Comparison of ENCODE assay signal across 10 cellular contexts in genomic region chr22:29555065-29555644, GRCh38. TPM values are rescaled to one million over a fixed set of nuclear protein-coding genes. Genes with fewer than 3 reads are reported as not detected.
A peak's percentile ranks its signal among the peaks of the same experiment; 100 is the strongest.
DNase-seq lines count a peak whose midpoint lies in the region; ATAC-seq and TF ChIP-seq lines count a peak whose summit lies in the region.
"Had no signal": no experiment of that assay in that cellular context is flagged by ENCODE, and none has a peak within 500 bp of the region (broad histone marks: within the 10 kb centered on the region; RNA-seq: fewer than 3 reads in every experiment).

No MANE protein-coding gene starts in this region.

- H3K4me3 ChIP-seq in breast epithelium, result no peak overlapping the region
- no peak overlapping the region for H3K4me3 ChIP-seq in endodermal cell (ENCODE audit: low read length)

- 92 to 94% methylated on average over 2 to 4 of the region's 4 CpGs for WGBS in endodermal cell (ENCODE audit: insufficient coverage in 1 of 2, insufficient read length in 1 of 2), 2 experiments

- TF ChIP-seq CTCF in HFFc6 (IDR thresholded peaks at IDR 0.05) (no peak), breast epithelium (IDR thresholded peaks at IDR 0.05) (no peak), endodermal cell (conservative IDR thresholded peaks at IDR 0.05) (no peak)

- peak overlapping the region; percentile 82 for H3K27ac Mint-ChIP-seq in HFFc6
- H3K27ac Mint-ChIP-seq in endodermal cell, result no peak overlapping the region

- peaks cover 28% of the 10 kb centered on the region for H3K4me1 Mint-ChIP-seq in HFFc6 (ENCODE audit: low read depth)
- peaks cover 3% of the 10 kb centered on the region for H3K4me1 Mint-ChIP-seq in endodermal cell

- no peak for TF ChIP-seq POLR2A in breast epithelium (IDR thresholded peaks at IDR 0.05)

- H3K27ac ChIP-seq in breast epithelium (peak overlapping the region; percentile 85), endodermal cell (ENCODE audit: low read depth, low read length) (no peak overlapping the region)

- H3K9me3 Mint-ChIP-seq in HFFc6, result no peaks in the 10 kb centered on the region
- peaks cover 20% of the 10 kb centered on the region for H3K9me3 Mint-ChIP-seq in endodermal cell

- H3K4me1 ChIP-seq in breast epithelium (peaks cover 0 to 6% of the 10 kb centered on the region in 2 donors), endodermal cell (ENCODE audit: control insufficient read depth, insufficient read depth, low read length) (no peaks in the 10 kb centered on the region)

- intact Hi-C loops in breast epithelium (cut with DNase I; ENCODE audit: low total_unique reads), result no loop called here

- DNase-seq in AG20443 (ENCODE audit: low spot score) (peak; percentile 36), HFFc6 (peak; percentile 11), breast epithelium (ENCODE audit: low spot score in 2 of 2) (peak; percentile 47 to 76), midbrain (lab: John Stamatoyannopoulos, UW) (peak; percentile 64), endodermal cell (no peak), cerebellum (ENCODE audit: low spot score) (no peak), EL (no peak)
- DNase-seq: DMS153, NCI-H2227 treated with DMSO at 0.1 percent for 48 hours had no signal

- H3K27me3 Mint-ChIP-seq in HFFc6 (ENCODE audit: insufficient read depth), result no peaks in the 10 kb centered on the region; the same call in 1 of the 2 replicates
- H3K27me3 Mint-ChIP-seq in endodermal cell (ENCODE audit: insufficient read depth), result no peaks in the 10 kb centered on the region

- no peak overlapping the region for H3K9ac ChIP-seq in endodermal cell (ENCODE audit: extremely low read depth, low read length, poor library complexity, severe bottlenecking)

- H3K36me3 Mint-ChIP-seq in HFFc6 (ENCODE audit: low read depth) (peaks cover 27% of the 10 kb centered on the region), endodermal cell (ENCODE audit: low read depth) (peaks cover 61% of the 10 kb centered on the region)

- H3K9me3 ChIP-seq in breast epithelium, result no peaks in the 10 kb centered on the region
- H3K9me3 ChIP-seq in endodermal cell (ENCODE audit: control insufficient read depth, low read length), result peaks cover 11% of the 10 kb centered on the region

- ATAC-seq in HG03469 (IDR thresholded peaks at IDR 0.05; ENCODE audit: unreplicated experiment), result no peak

- no peak overlapping the region for H3K4me3 Mint-ChIP-seq in HFFc6
- H3K4me3 Mint-ChIP-seq in endodermal cell, result no peak overlapping the region

- H3K27me3 ChIP-seq in breast epithelium (no peaks in the 10 kb centered on the region), endodermal cell (ENCODE audit: control insufficient read depth, insufficient read depth, low read length, poor library complexity, severe bottlenecking) (no peaks in the 10 kb centered on the region)

- H3K36me3 ChIP-seq in breast epithelium (no peaks in the 10 kb centered on the region), endodermal cell (ENCODE audit: control insufficient read depth, insufficient read depth, low read length) (peaks cover 55% of the 10 kb centered on the region)

RNA-seq across cellular contexts. Expression of gene THOC5, which starts 1.6 kb away (rescaled TPM):
- total RNA-seq in HFFc6 (2021; fragmentation: NEBNext Ultra II Directional; extraction: Animal tissue kit (Norgen Biotek cat#: 25700)), result 10 to 100 TPM; 50.9 to 55.4 (median 53.0) TPM
- total RNA-seq in breast epithelium (10 to 100 TPM; 33.2 to 55.4 (median 48.0) TPM), endodermal cell (10 to 100 TPM; 61.1 to 89.7 TPM), cerebellum (36.9 TPM)
- 34.9 TPM for polyA plus RNA-seq in endodermal cell (2013, experiment 1 of 2)
- polyA plus RNA-seq in endodermal cell (2013, experiment 2 of 2), result 31.4 TPM

RNA-seq across cellular contexts. Expression of gene NIPSNAP1, which starts 25.8 kb away (rescaled TPM):
- 10 to 100 TPM; 51.5 to 77.5 (median 70.4) TPM for total RNA-seq in HFFc6 (2021; fragmentation: NEBNext Ultra II Directional; extraction: Animal tissue kit (Norgen Biotek cat#: 25700))
- 10 to 100 TPM in 2 of 3 donors, 1 to 10 TPM in 1; 7.4 to 29.3 (median 28.5) TPM for total RNA-seq in breast epithelium
- 100 to 1,000 TPM; 155 to 229 TPM for total RNA-seq in endodermal cell
- 202 TPM for polyA plus RNA-seq in endodermal cell (2013, experiment 1 of 2)
- polyA plus RNA-seq in endodermal cell (2013, experiment 2 of 2), result 188 TPM
- 59.4 TPM for total RNA-seq in cerebellum

RNA-seq across cellular contexts. Expression of gene NF2, which starts 48.3 kb away (rescaled TPM):
- 100 to 1,000 TPM; 161 to 184 (median 176) TPM for total RNA-seq in HFFc6 (2021; fragmentation: NEBNext Ultra II Directional; extraction: Animal tissue kit (Norgen Biotek cat#: 25700))
- 10 to 100 TPM; 21.1 to 36.1 (median 31.8) TPM for total RNA-seq in breast epithelium
- total RNA-seq in endodermal cell, result 10 to 100 TPM; 45.7 to 51.4 TPM
- polyA plus RNA-seq in endodermal cell (2013, experiment 1 of 2), result 14.2 TPM
- polyA plus RNA-seq in endodermal cell (2013, experiment 2 of 2), result 17.9 TPM
- 32.0 TPM for total RNA-seq in cerebellum

Comparison
In these comparisons a context has a peak if more than half of its experiments do, and no peak if none do; other contexts are left out.
1. DNase-seq: peak in AG20443 (single experiment), HFFc6 (single experiment), breast epithelium (2 of 2) and midbrain (single experiment); none in endodermal cell (single experiment), cerebellum (single experiment) and EL (single experiment).